In the genomic region with DNA sequence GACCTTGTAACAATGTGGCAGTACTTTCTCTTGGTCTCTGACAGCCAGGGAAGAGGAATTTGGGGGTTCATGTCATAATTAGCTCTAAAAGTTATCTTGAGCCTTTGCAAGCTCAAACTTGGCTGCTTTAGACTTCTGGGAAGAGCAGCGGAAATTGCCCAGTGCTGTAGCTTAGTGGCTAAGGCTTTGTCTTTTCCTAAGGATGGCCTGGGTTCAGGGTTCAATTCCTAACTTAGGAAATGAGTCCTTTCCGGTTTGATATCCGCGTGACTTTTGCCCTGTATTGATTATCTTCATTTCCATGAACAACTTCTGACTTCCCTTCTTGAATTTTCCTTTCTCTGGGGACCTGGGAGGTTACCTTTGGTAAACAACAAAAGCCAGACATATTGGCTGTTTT, we compare ENCODE assay signal across 25 cellular contexts.
DNase-seq lines count a peak whose midpoint lies in the region; ATAC-seq, FAIRE-seq and TF ChIP-seq lines count a peak whose summit lies in the region.
"Had no signal": no experiment of that assay in that cellular context is flagged by ENCODE, and none has a peak within 500 bp of the region (broad histone marks: within the 10 kb centered on the region; RNA-seq: fewer than 3 reads in every experiment).

No MANE protein-coding gene starts in this region.

- H3K36me3 ChIP-seq in liver (ENCODE audit: control insufficient read depth in 4 of 4, insufficient read depth in 3 of 4, low read depth in 1 of 4, low read length in 3 of 4): no peaks in the 10 kb centered on the region
- H3K36me3 ChIP-seq in HepG2 (replicated peaks in 1 of 2; ENCODE audit: control insufficient read depth in 1 of 2, insufficient read depth in 2 of 2, low read length in 2 of 2): no peaks in the 10 kb centered on the region
- no peaks in the 10 kb centered on the region for H3K36me3 ChIP-seq in right lobe of liver
- H3K36me3 ChIP-seq in neuronal stem cell (replicated peaks in 1 of 2; ENCODE audit: control insufficient read depth in 2 of 2, insufficient read depth in 2 of 2, low read length in 2 of 2): no peaks in the 10 kb centered on the region
- H3K36me3 ChIP-seq: BE2C; BLaER1 treated with 17β-estradiol and CSF1 and Interleukin-3, amounts not matched to agents 10 nM and 100 nM had no signal

- H3K4ac ChIP-seq in neuronal stem cell (ENCODE audit: low read length): no peak overlapping the region

- H3K27me3 ChIP-seq in liver (ENCODE audit: control insufficient read depth in 4 of 4, insufficient read depth in 4 of 4, low read length in 3 of 4) (no peaks in the 10 kb centered on the region), HepG2 (ENCODE audit: control insufficient read depth in 1 of 2, insufficient read depth in 2 of 2, low read length in 2 of 2) (no peaks in the 10 kb centered on the region), right lobe of liver (no peaks in the 10 kb centered on the region), neuronal stem cell (ENCODE audit: control insufficient read depth in 3 of 3, insufficient read depth in 3 of 3, low read depth in 1 of 3, low read length in 3 of 3) (no peaks in the 10 kb centered on the region)
- H3K27me3 ChIP-seq: BE2C; BLaER1 treated with 17β-estradiol and CSF1 and Interleukin-3, amounts not matched to agents 10 nM and 100 nM had no signal

- no TSS peak for BruUV-seq in HepG2 (replicated peaks; lab: Mats Ljungman, UMichigan)

- no peak overlapping the region for H3K4me3 ChIP-seq in liver (ENCODE audit: low read depth in 1 of 3, low read length in 3 of 3)
- no peak overlapping the region for H3K4me3 ChIP-seq in HepG2 (replicated peaks in 1 of 3; ENCODE audit: insufficient read depth in 1 of 3, low read depth in 2 of 3, low read length in 3 of 3)
- H3K4me3 ChIP-seq in right lobe of liver: no peak overlapping the region
- H3K4me3 ChIP-seq in neuronal stem cell (ENCODE audit: low read length in 2 of 2): no peak overlapping the region
- H3K4me3 ChIP-seq: A549; BLaER1 treated with 17β-estradiol and CSF1 and Interleukin-3, amounts not matched to agents 10 nM and 100 nM; GM12878; GM23248 had no signal

- no peak overlapping the region for H3K23ac ChIP-seq in neuronal stem cell (ENCODE audit: low read depth, low read length, poor library complexity)

- H2AFZ ChIP-seq in HepG2 (ENCODE audit: low read length): no peak overlapping the region
- peak overlapping the region; percentile 65 for H2AFZ ChIP-seq in neuronal stem cell (ENCODE audit: low read length)
- H2AFZ ChIP-seq: GM23248 had no signal

- TF ChIP-seq RAD21 in liver (IDR thresholded peaks at IDR 0.05) (no peak), HepG2 (CRISPR knock-in tag; IDR thresholded peaks at IDR 0.05) (no peak)

- H4K91ac ChIP-seq in neuronal stem cell (ENCODE audit: low read depth, low read length, poor library complexity): no peak overlapping the region

- WGBS in liver: 49% methylated on average over 4 of the region's 4 CpGs
- 22% methylated on average over 4 of the region's 4 CpGs for WGBS in HepG2 (ENCODE audit: low lambda C conversion rate)
- 41% methylated on average over 4 of the region's 4 CpGs for WGBS in right lobe of liver (ENCODE audit: insufficient coverage, low coverage, low lambda C conversion rate, missing lambda C conversion rate)
- WGBS in neuronal stem cell (ENCODE audit: extremely low coverage in 2 of 2, insufficient read length in 2 of 2, insufficient replicate concordance in 1 of 2), 2 donors: no CpG with 5 or more reads among the region's 4 CpGs

- intact Hi-C loops in HepG2 (cut with micrococcal nuclease; ENCODE audit: unreplicated experiment) (no loop called here), right lobe of liver (cut with DNase I) (no loop called here)

- no peak for FAIRE-seq in HepG2 (lab: Jason Lieb, UNC)
- FAIRE-seq: A549, D721Med, GM12878, GM19239, H1 had no signal

- no peaks in the 10 kb centered on the region for H4K20me1 ChIP-seq in HepG2 (ENCODE audit: insufficient read depth, low read length)
- H4K20me1 ChIP-seq: BLaER1 treated with 17β-estradiol and CSF1 and Interleukin-3, amounts not matched to agents 10 nM and 100 nM had no signal

- H3K4me2 ChIP-seq in HepG2 (ENCODE audit: low read depth, low read length): no peak overlapping the region
- no peak overlapping the region for H3K4me2 ChIP-seq in neuronal stem cell (ENCODE audit: insufficient read depth, low read length, poor library complexity, severe bottlenecking)
- H3K4me2 ChIP-seq: A549; BLaER1 treated with 17β-estradiol and CSF1 and Interleukin-3, amounts not matched to agents 10 nM and 100 nM had no signal

- H2BK15ac ChIP-seq in neuronal stem cell (ENCODE audit: low read length): no peak overlapping the region

- no peak overlapping the region for H3K14ac ChIP-seq in neuronal stem cell (ENCODE audit: low read length)

- no peaks in the 10 kb centered on the region for H3K79me1 ChIP-seq in neuronal stem cell (ENCODE audit: low read depth, low read length)

- in situ Hi-C loops in HepG2 (cut with HindIII; ENCODE audit: extremely low pct_ligation_motif_present, low pct_unique_long_range_greater_than_20kb): no loop called here

- H3K27ac ChIP-seq in liver (ENCODE audit: low read depth in 1 of 2, low read length in 2 of 2) (no peak overlapping the region), HepG2 (ENCODE audit: extremely low read length, insufficient read depth, low read length) (no peak overlapping the region), right lobe of liver (no peak overlapping the region), neuronal stem cell (replicated peaks; ENCODE audit: low read length) (no peak overlapping the region)
- H3K27ac ChIP-seq: A549; BLaER1 treated with 17β-estradiol and CSF1 and Interleukin-3, amounts not matched to agents 10 nM and 100 nM; GM23248 had no signal

- H3K18ac ChIP-seq in neuronal stem cell (ENCODE audit: low read length): no peak overlapping the region

- no peak overlapping the region for H2BK5ac ChIP-seq in neuronal stem cell (ENCODE audit: low read length)

- no peak for DNase-seq in HepG2 (ENCODE audit: low spot score)
- DNase-seq in right lobe of liver: no peak
- DNase-seq in neuronal stem cell (ENCODE audit: low spot score): no peak
- DNase-seq in NCI-H1436 treated with DMSO at 0.1 percent for 48 hours (lab: John Stamatoyannopoulos, UW): no peak
- DNase-seq: 8988T; ACHN; AML-193; BE2C; CD4-positive, alpha-beta T cell; CD8-positive, alpha-beta memory T cell; DMS 273 treated with DMSO at 0.1 percent for 48 hours; DMS79; EL; GDM1; GM23248; H7; HCEC 1CT had no signal

- no peak overlapping the region for H2AK5ac ChIP-seq in neuronal stem cell (ENCODE audit: low read depth, low read length)

- TF ChIP-seq POLR2A in HepG2 (IDR thresholded peaks at IDR 0.05; ENCODE audit: insufficient read depth in 1 of 2, low read depth in 2 of 2, low read length in 2 of 2) (no peak), right lobe of liver (IDR thresholded peaks at IDR 0.05) (no peak)

- H4K8ac ChIP-seq in neuronal stem cell (ENCODE audit: low read depth, low read length): no peak overlapping the region

- no peak overlapping the region for H2BK12ac ChIP-seq in neuronal stem cell (ENCODE audit: low read length)

- no peak overlapping the region for H2BK120ac ChIP-seq in neuronal stem cell (ENCODE audit: low read depth, low read length)

- H3K4me1 ChIP-seq in liver (ENCODE audit: control insufficient read depth in 4 of 4, insufficient read depth in 4 of 4, low read length in 3 of 4) (no peaks in the 10 kb centered on the region), HepG2 (ENCODE audit: insufficient read depth, low read length) (no peaks in the 10 kb centered on the region), right lobe of liver (no peaks in the 10 kb centered on the region), neuronal stem cell (ENCODE audit: control insufficient read depth in 2 of 2, insufficient read depth in 1 of 2, low read depth in 1 of 2, low read length in 2 of 2) (peaks cover 4 to 12% of the 10 kb centered on the region in 2 donors)
- H3K4me1 ChIP-seq: A549; BE2C; BLaER1 treated with 17β-estradiol and CSF1 and Interleukin-3, amounts not matched to agents 10 nM and 100 nM had no signal

- no peaks in the 10 kb centered on the region for H3K9me3 ChIP-seq in liver (ENCODE audit: control insufficient read depth in 4 of 4, low read length in 3 of 4)
- peaks cover 50% of the 10 kb centered on the region for H3K9me3 ChIP-seq in HepG2 (ENCODE audit: low read length)
- no peaks in the 10 kb centered on the region for H3K9me3 ChIP-seq in right lobe of liver
- no peaks in the 10 kb centered on the region for H3K9me3 ChIP-seq in neuronal stem cell (replicated peaks in 1 of 2; ENCODE audit: control insufficient read depth in 2 of 2, insufficient read depth in 1 of 2, low read depth in 1 of 2, low read length in 2 of 2)
- H3K9me3 ChIP-seq: A549, BE2C had no signal

- H3K9ac ChIP-seq in liver (ENCODE audit: low read depth in 1 of 2, low read length in 2 of 2) (no peak overlapping the region), HepG2 (ENCODE audit: insufficient read depth, low read depth, low read length) (no peak overlapping the region), neuronal stem cell (ENCODE audit: low read depth, low read length, poor library complexity) (no peak overlapping the region)
- H3K9ac ChIP-seq: BLaER1 treated with 17β-estradiol and CSF1 and Interleukin-3, amounts not matched to agents 10 nM and 100 nM; GM23248 had no signal

- CTCF ChIA-PET in HepG2 (lab: Yijun Ruan, JAX; ENCODE audit: low intra/inter-chr PET ratio, low total read pairs): no interaction called here

- no peak for TF ChIP-seq EP300 in HepG2 (IDR thresholded peaks at IDR 0.05; ENCODE audit: low read depth in 2 of 2, low read length in 2 of 2)
- no peak for TF ChIP-seq EP300 in HepG2 (CRISPR knock-in tag; IDR thresholded peaks at IDR 0.05; ENCODE audit: borderline replicate concordance)

- POLR2A ChIA-PET in HepG2 (lab: Yijun Ruan, JAX): no interaction called here

- TF ChIP-seq CTCF in liver (IDR thresholded peaks at IDR 0.05; ENCODE audit: low read depth, low read length, missing input control): no peak
- TF ChIP-seq CTCF in HepG2 (CRISPR knock-in tag; IDR thresholded peaks at IDR 0.05): no peak
- TF ChIP-seq CTCF in right lobe of liver (IDR thresholded peaks at IDR 0.05): no peak

- no peak for ATAC-seq in HepG2
- peak; percentile 28 to 61 (median 48) for ATAC-seq in right lobe of liver
- no peak for ATAC-seq in HG03565 (IDR thresholded peaks at IDR 0.05; ENCODE audit: unreplicated experiment)
- ATAC-seq: A549 had no signal

- no peaks in the 10 kb centered on the region for H3K79me2 ChIP-seq in HepG2 (ENCODE audit: insufficient read depth, low read length)

TF ChIP-seq in liver, 16 proteins besides CTCF, POLR2A, EP300 and RAD21:
- TF ChIP-seq NR2F2 (IDR thresholded peaks at IDR 0.05) (peak; percentile 72), FOXA1 (IDR thresholded peaks at IDR 0.05) (no peak)

TF ChIP-seq in HepG2, 621 proteins besides CTCF, POLR2A, EP300 and RAD21 (continues in another document):
- TF ChIP-seq TEF (CRISPR knock-in tag; IDR thresholded peaks at IDR 0.05): no peak
- TF ChIP-seq JUND (CRISPR knock-in tag; IDR thresholded peaks at IDR 0.05): no peak
- TF ChIP-seq ZNF180 (CRISPR knock-in tag; IDR thresholded peaks at IDR 0.05; ENCODE audit: borderline replicate concordance, low read depth): no peak

Comparison
In these comparisons a context has a peak if more than half of its experiments do, and no peak if none do; other contexts are left out.
1. ATAC-seq: peak in right lobe of liver (4 of 4); none in HepG2 (single experiment) and HG03565 (single experiment).